8 cellular contexts compared by ENCODE assay signal in genomic region chr6:110039364-110039995, GRCh38.
DNase-seq lines count a peak whose midpoint lies in the region; ATAC-seq and TF ChIP-seq lines count a peak whose summit lies in the region.

No MANE protein-coding gene starts in this region.

- no peaks in the 10 kb centered on the region for H3K27me3 Mint-ChIP-seq in activated naive CD4-positive, alpha-beta T cell treated with anti-CD3 and anti-CD28 coated beads, Interleukin-2, amount 50 U/mL, for 24 hours

- peak overlapping the region; percentile 95 for H3K4me3 Mint-ChIP-seq in activated naive CD4-positive, alpha-beta T cell treated with anti-CD3 and anti-CD28 coated beads, Interleukin-2, amount 50 U/mL, for 24 hours

- TF ChIP-seq CTCF in omental fat pad (IDR thresholded peaks at IDR 0.05) (peak in 2 of 3 donors; percentile 91 to 96), thoracic aorta (IDR thresholded peaks at IDR 0.05) (peak; percentile 90)

- no peaks in the 10 kb centered on the region for H3K27me3 ChIP-seq in thoracic aorta (replicated peaks; ENCODE audit: insufficient read depth)

- peak overlapping the region; percentile 44; the same call in 1 of the 2 replicates for H3K4me3 ChIP-seq in GM08714 (ENCODE audit: low read length)
- no peak overlapping the region; the same call in 1 of the 2 replicates for H3K4me3 ChIP-seq in SK-N-MC
- H3K4me3 ChIP-seq in thoracic aorta, result peak overlapping the region; percentile 65

- peak overlapping the region; percentile 97 for H3K27ac Mint-ChIP-seq in activated naive CD4-positive, alpha-beta T cell treated with anti-CD3 and anti-CD28 coated beads, Interleukin-2, amount 50 U/mL, for 24 hours

- peak; percentile 72 for ATAC-seq in HG02571 (IDR thresholded peaks at IDR 0.05; ENCODE audit: unreplicated experiment)
- ATAC-seq in omental fat pad (ENCODE audit: low FRiP score), result peak; percentile 83
- peak; percentile 87 for ATAC-seq in thoracic aorta (ENCODE audit: insufficient number of reproducible peaks, low FRiP score, low read depth)

- H3K36me3 ChIP-seq in SK-N-MC (ENCODE audit: insufficient read depth, low read length) (no peaks in the 10 kb centered on the region), thoracic aorta (no peaks in the 10 kb centered on the region)

- H3K9ac ChIP-seq in SK-N-MC (ENCODE audit: insufficient read length), result no peak overlapping the region

- peak; percentile 94 for DNase-seq in NAMALWA (ENCODE audit: low spot score)
- peak; percentile 65 for DNase-seq in SK-N-MC (ENCODE audit: low read depth, low spot score)
- DNase-seq in glomerular endothelial cell (ENCODE audit: extremely low read depth, low read depth, low spot score), result peak; percentile 63
- DNase-seq in omental fat pad (ENCODE audit: low spot score), result peak; percentile 71
- DNase-seq in thoracic aorta (ENCODE audit: low spot score), result peak; percentile 44

- H3K9me3 ChIP-seq in SK-N-MC (ENCODE audit: low read depth, low read length) (no peaks in the 10 kb centered on the region), thoracic aorta (no peaks in the 10 kb centered on the region)

- H3K36me3 Mint-ChIP-seq in activated naive CD4-positive, alpha-beta T cell treated with anti-CD3 and anti-CD28 coated beads, Interleukin-2, amount 50 U/mL, for 24 hours, result no peaks in the 10 kb centered on the region

- H3K9me3 Mint-ChIP-seq in activated naive CD4-positive, alpha-beta T cell treated with anti-CD3 and anti-CD28 coated beads, Interleukin-2, amount 50 U/mL, for 24 hours, result no peaks in the 10 kb centered on the region

- H3K4me1 ChIP-seq in thoracic aorta (ENCODE audit: control insufficient read depth in 1 of 2, low read depth in 2 of 2), result peaks cover 4 to 5% of the 10 kb centered on the region in 2 donors

- H3K27ac ChIP-seq in SK-N-MC (peak overlapping the region; percentile 61; the same call in 1 of the 2 replicates), thoracic aorta (no peak overlapping the region)

- peaks cover 15% of the 10 kb centered on the region for H3K4me1 Mint-ChIP-seq in activated naive CD4-positive, alpha-beta T cell treated with anti-CD3 and anti-CD28 coated beads, Interleukin-2, amount 50 U/mL, for 24 hours

Comparison
In these comparisons a context has a peak if more than half of its experiments do, and no peak if none do; other contexts are left out.
1. DNase-seq: peak in every context shown above with its lines; median percentile 94 in NAMALWA; 71 in omental fat pad; 65 in SK-N-MC; 63 in glomerular endothelial cell; 44 in thoracic aorta.